In the genomic region with DNA sequence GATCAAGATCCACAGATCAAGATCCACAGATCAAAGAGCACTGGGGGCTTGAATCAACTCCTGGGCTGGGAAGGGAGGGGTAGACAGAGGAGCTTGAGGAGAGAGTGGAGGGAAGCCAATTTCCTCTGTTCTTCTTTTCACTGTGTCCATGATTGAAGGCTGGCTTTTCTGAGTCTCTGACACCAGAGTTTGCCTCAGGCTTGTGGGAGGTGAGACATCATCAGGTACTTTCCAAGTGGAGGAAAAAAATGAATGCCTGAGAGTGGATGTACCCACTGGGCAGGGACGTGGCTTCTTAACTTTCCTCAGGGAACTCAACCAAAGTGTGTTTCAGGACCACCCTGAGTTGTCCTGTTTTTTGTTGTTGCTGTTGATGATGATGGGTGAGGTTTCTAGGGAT, we compare ENCODE assay signal across 26 cellular contexts. TPM values are rescaled to one million over a fixed set of nuclear protein-coding genes. Genes with fewer than 3 reads are reported as not detected.
"Had no signal": no experiment of that assay in that cellular context is flagged by ENCODE, and none has a peak within 500 bp of the region (broad histone marks: within the 10 kb centered on the region; RNA-seq: fewer than 3 reads in every experiment).

No MANE protein-coding gene starts in this region.

- H3K9me3 ChIP-seq: Peyer's patch, SJSA1 had no signal

- H3K4me3 ChIP-seq: PC-9, Peyer's patch, SJSA1, SK-N-MC had no signal

- H3K4me1 ChIP-seq: Peyer's patch, SJSA1 had no signal

- ATAC-seq: HepG2 had no signal

- H3K27me3 ChIP-seq: Peyer's patch, SJSA1 had no signal

- FAIRE-seq: HepG2 had no signal

- H3K4me2 ChIP-seq: PC-9 had no signal

- H3K27ac ChIP-seq: PC-9, Peyer's patch, SJSA1, SK-N-MC had no signal

- H2AFZ ChIP-seq: PC-9 had no signal

- DNase-seq: IMR-90, Kasumi-1, KG1, NCI-H1092, NCI-H1105 treated with DMSO at 0.1 percent for 48 hours, NCI-H1417 treated with DMSO at 0.1 percent for 48 hours, NCI-H146, NCI-H1694 treated with DMSO at 0.1 percent for 48 hours, NCI-H1930, NCI-H2081, NCI-H2107, NCI-H2227 treated with DMSO at 0.1 percent for 48 hours, NCI-H524, NCI-H526 treated with DMSO at 0.1 percent for 48 hours, NCI-H748 treated with DMSO at 0.1 percent for 48 hours, PC-9, Peyer's patch, Right ventricle myocardium superior, SIG-M5 had no signal

- H3K36me3 ChIP-seq: Peyer's patch, SJSA1 had no signal

RNA-seq across cellular contexts. Expression of gene HEPHL1, which starts 11.0 kb away (rescaled TPM):
- total RNA-seq: MCF 10A, NCI-H460, OCI-LY7, PC-9, Peyer's patch, Right ventricle myocardium superior, RPMI7951, SJSA1 had no signal
